Comparison of ENCODE assay signal across 24 cellular contexts in the genomic region with DNA sequence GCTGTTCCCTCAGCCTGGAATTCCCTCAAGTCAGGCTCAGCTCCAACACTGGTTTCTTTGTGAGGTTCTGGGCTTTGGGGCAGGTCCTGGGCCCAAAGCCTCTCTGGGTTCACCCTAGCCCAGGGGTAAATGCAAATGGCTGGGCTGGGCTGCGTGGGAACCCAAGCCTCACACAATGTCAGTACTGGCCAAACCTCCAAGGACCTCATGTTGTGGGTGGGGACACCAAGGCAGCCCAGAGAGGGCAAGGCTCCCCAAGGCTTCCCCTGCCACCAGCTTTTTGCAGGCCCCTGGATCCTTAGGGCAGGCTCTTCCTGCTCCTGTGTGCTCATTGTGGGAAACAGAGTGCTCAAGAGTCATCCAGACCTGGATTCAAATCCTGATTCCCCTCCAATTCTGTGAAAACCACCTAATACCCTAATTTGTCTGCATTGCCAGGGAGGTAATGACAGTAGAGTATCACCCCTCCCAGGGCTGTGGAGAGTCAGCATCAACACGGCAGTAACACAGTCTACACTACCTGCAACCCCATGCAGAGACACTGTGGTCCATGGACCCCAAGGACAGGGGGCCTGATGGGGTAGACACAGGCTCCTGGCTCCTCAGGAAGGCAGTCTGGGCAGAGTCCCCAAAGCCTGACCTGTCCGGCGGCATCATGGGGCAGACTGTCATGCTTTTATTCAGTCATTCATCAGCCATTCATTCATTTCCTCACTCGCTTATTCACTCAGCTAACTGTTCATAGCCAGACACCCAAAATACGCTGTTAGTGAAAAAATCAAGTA.
A peak's percentile ranks its signal among the peaks of the same experiment; 100 is the strongest.
DNase-seq lines count a peak whose midpoint lies in the region; ATAC-seq and TF ChIP-seq lines count a peak whose summit lies in the region.
"Had no signal": no experiment of that assay in that cellular context is flagged by ENCODE, and none has a peak within 500 bp of the region (broad histone marks: within the 10 kb centered on the region; RNA-seq: fewer than 3 reads in every experiment).

No MANE protein-coding gene starts in this region.

- no peaks in the 10 kb centered on the region for H3K4me1 ChIP-seq in left ventricle myocardium inferior
- H3K4me1 ChIP-seq: HAP-1, thyroid gland had no signal

- DNase-seq in natural killer cell treated with Interleukin-12 subunit alpha and Interleukin-12 subunit beta and Interleukin-15 and Interleukin-18, amount 100 ng/mL, for 72 hours (ENCODE audit: low spot score): peak; percentile 37
- no peak for DNase-seq in natural killer cell
- DNase-seq in left ventricle myocardium inferior: peak; percentile 7
- DNase-seq in osteocyte (ENCODE audit: extremely low spot score, unreplicated experiment): no peak
- DNase-seq in NCI-H2081 treated with DMSO at 0.1 percent for 48 hours (lab: John Stamatoyannopoulos, UW): no peak
- DNase-seq in GM19238 (ENCODE audit: insufficient read length, low spot score): no peak
- DNase-seq: activated CD4-positive, alpha-beta T cell treated with anti-CD3 and anti-CD28 coated beads, Interleukin-2, amount 10 ng/mL, durations not matched to agents 24 days and 14 days; activated T-cell treated with anti-CD3 and anti-CD28 coated beads, Interleukin-2, amount 50 U/mL, for 4 hours; anterior cingulate cortex; DMS79; effector memory CD4-positive, alpha-beta T cell; GDM1; NCI-H1436; NCI-H2107; NCI-H82; stimulated activated naive CD8-positive, alpha-beta T cell treated with anti-CD3 and anti-CD28 coated beads, Interleukin-15, amount 100 ng/mL, for 72 hours; thyroid gland had no signal

- H3K36me3 Mint-ChIP-seq in natural killer cell treated with Interleukin-12 subunit alpha and Interleukin-12 subunit beta and Interleukin-15 and Interleukin-18, amount 100 ng/mL, for 72 hours: no peaks in the 10 kb centered on the region
- H3K36me3 Mint-ChIP-seq in natural killer cell (no peaks in the 10 kb centered on the region), osteocyte (ENCODE audit: unreplicated experiment) (peaks cover 19% of the 10 kb centered on the region)
- H3K36me3 Mint-ChIP-seq: activated naive CD4-positive, alpha-beta T cell treated with anti-CD3 and anti-CD28 coated beads, Interleukin-2, amount 50 U/mL, for 24 hours had no signal

- no peak overlapping the region for H3K4me3 ChIP-seq in left ventricle myocardium inferior
- H3K4me3 ChIP-seq: coronary artery, HAP-1, thyroid gland had no signal

- H3K36me3 ChIP-seq in left ventricle myocardium inferior: no peaks in the 10 kb centered on the region
- H3K36me3 ChIP-seq: HAP-1, thyroid gland had no signal

- no peak overlapping the region for H3K27ac Mint-ChIP-seq in natural killer cell treated with Interleukin-12 subunit alpha and Interleukin-12 subunit beta and Interleukin-15 and Interleukin-18, amount 100 ng/mL, for 72 hours
- no peak overlapping the region for H3K27ac Mint-ChIP-seq in natural killer cell
- H3K27ac Mint-ChIP-seq in osteocyte (ENCODE audit: unreplicated experiment): peak overlapping the region; percentile 43
- H3K27ac Mint-ChIP-seq: activated CD4-positive, alpha-beta T cell treated with anti-CD3 and anti-CD28 coated beads, Interleukin-2, amount 10 ng/mL, durations not matched to agents 24 days and 14 days; activated naive CD4-positive, alpha-beta T cell treated with anti-CD3 and anti-CD28 coated beads, Interleukin-2, amount 50 U/mL, for 24 hours had no signal

- peaks cover 9 to 18% of the 10 kb centered on the region in 2 donors for H3K27me3 Mint-ChIP-seq in natural killer cell treated with Interleukin-12 subunit alpha and Interleukin-12 subunit beta and Interleukin-15 and Interleukin-18, amount 100 ng/mL, for 72 hours
- H3K27me3 Mint-ChIP-seq in natural killer cell (ENCODE audit: low read depth in 2 of 2): peaks cover 16 to 17% of the 10 kb centered on the region in 2 donors
- H3K27me3 Mint-ChIP-seq in osteocyte (ENCODE audit: unreplicated experiment): no peaks in the 10 kb centered on the region
- H3K27me3 Mint-ChIP-seq: activated naive CD4-positive, alpha-beta T cell treated with anti-CD3 and anti-CD28 coated beads, Interleukin-2, amount 50 U/mL, for 24 hours; stimulated activated naive CD8-positive, alpha-beta T cell treated with anti-CD3 and anti-CD28 coated beads, Interleukin-15, amount 100 ng/mL, for 72 hours had no signal

- H3K9me3 Mint-ChIP-seq in natural killer cell treated with Interleukin-12 subunit alpha and Interleukin-12 subunit beta and Interleukin-15 and Interleukin-18, amount 100 ng/mL, for 72 hours: no peaks in the 10 kb centered on the region
- H3K9me3 Mint-ChIP-seq in natural killer cell (no peaks in the 10 kb centered on the region), osteocyte (ENCODE audit: unreplicated experiment) (no peaks in the 10 kb centered on the region)
- H3K9me3 Mint-ChIP-seq: activated CD4-positive, alpha-beta T cell treated with anti-CD3 and anti-CD28 coated beads, Interleukin-2, amount 10 ng/mL, durations not matched to agents 24 days and 14 days; activated naive CD4-positive, alpha-beta T cell treated with anti-CD3 and anti-CD28 coated beads, Interleukin-2, amount 50 U/mL, for 24 hours; activated T-cell treated with anti-CD3 and anti-CD28 coated beads, Interleukin-2, amount 50 U/mL, for 4 hours; stimulated activated naive CD8-positive, alpha-beta T cell treated with anti-CD3 and anti-CD28 coated beads, Interleukin-15, amount 100 ng/mL, for 72 hours had no signal

- ATAC-seq in natural killer cell treated with Interleukin-12 subunit alpha and Interleukin-12 subunit beta and Interleukin-15 and Interleukin-18, amount 100 ng/mL, for 72 hours: no peak
- no peak for ATAC-seq in natural killer cell
- no peak for ATAC-seq in HG03108 (IDR thresholded peaks at IDR 0.05; ENCODE audit: unreplicated experiment)
- ATAC-seq: activated T-cell treated with anti-CD3 and anti-CD28 coated beads, Interleukin-2, amount 50 U/mL, for 4 hours; stimulated activated naive CD8-positive, alpha-beta T cell treated with anti-CD3 and anti-CD28 coated beads, Interleukin-15, amount 100 ng/mL, for 72 hours had no signal

- no peak overlapping the region for H3K27ac ChIP-seq in left ventricle myocardium inferior (replicated peaks)
- H3K27ac ChIP-seq: C4-2B, coronary artery, KMS-11, RWPE1, thyroid gland had no signal

- TF ChIP-seq CTCF in natural killer cell (IDR thresholded peaks at IDR 0.05) (no peak), left ventricle myocardium inferior (IDR thresholded peaks at IDR 0.05; ENCODE audit: borderline replicate concordance) (no peak), osteocyte (IDR thresholded peaks at IDR 0.05) (no peak)

- peaks cover 86% of the 10 kb centered on the region for H3K27me3 ChIP-seq in left ventricle myocardium inferior (ENCODE audit: low read depth)
- H3K27me3 ChIP-seq: thyroid gland had no signal

- peaks cover 9 to 10% of the 10 kb centered on the region in 2 donors for H3K4me1 Mint-ChIP-seq in natural killer cell treated with Interleukin-12 subunit alpha and Interleukin-12 subunit beta and Interleukin-15 and Interleukin-18, amount 100 ng/mL, for 72 hours (ENCODE audit: low read depth in 2 of 2)
- H3K4me1 Mint-ChIP-seq in natural killer cell: peaks cover under 1% of the 10 kb centered on the region in 2 donors
- peaks cover 55% of the 10 kb centered on the region for H3K4me1 Mint-ChIP-seq in osteocyte (ENCODE audit: unreplicated experiment)
- H3K4me1 Mint-ChIP-seq: activated CD4-positive, alpha-beta T cell treated with anti-CD3 and anti-CD28 coated beads, Interleukin-2, amount 10 ng/mL, durations not matched to agents 24 days and 14 days; activated naive CD4-positive, alpha-beta T cell treated with anti-CD3 and anti-CD28 coated beads, Interleukin-2, amount 50 U/mL, for 24 hours; stimulated activated naive CD8-positive, alpha-beta T cell treated with anti-CD3 and anti-CD28 coated beads, Interleukin-15, amount 100 ng/mL, for 72 hours had no signal

- H3K9me3 ChIP-seq in left ventricle myocardium inferior (replicated peaks): no peaks in the 10 kb centered on the region
- H3K9me3 ChIP-seq: HAP-1, thyroid gland had no signal

- intact Hi-C loops in natural killer cell (cut with micrococcal nuclease): no loop called here
- intact Hi-C loops in left ventricle myocardium inferior (cut with micrococcal nuclease): no loop called here

- H3K4me3 Mint-ChIP-seq in natural killer cell treated with Interleukin-12 subunit alpha and Interleukin-12 subunit beta and Interleukin-15 and Interleukin-18, amount 100 ng/mL, for 72 hours: no peak overlapping the region
- H3K4me3 Mint-ChIP-seq in natural killer cell (no peak overlapping the region), osteocyte (ENCODE audit: unreplicated experiment) (no peak overlapping the region)
- H3K4me3 Mint-ChIP-seq: activated CD4-positive, alpha-beta T cell treated with anti-CD3 and anti-CD28 coated beads, Interleukin-2, amount 10 ng/mL, durations not matched to agents 24 days and 14 days; activated naive CD4-positive, alpha-beta T cell treated with anti-CD3 and anti-CD28 coated beads, Interleukin-2, amount 50 U/mL, for 24 hours; activated T-cell treated with anti-CD3 and anti-CD28 coated beads, Interleukin-2, amount 50 U/mL, for 4 hours; stimulated activated naive CD8-positive, alpha-beta T cell treated with anti-CD3 and anti-CD28 coated beads, Interleukin-15, amount 100 ng/mL, for 72 hours had no signal

Comparison
In these comparisons a context has a peak if more than half of its experiments do, and no peak if none do; other contexts are left out.
1. DNase-seq: peak in natural killer cell treated with Interleukin-12 subunit alpha and Interleukin-12 subunit beta and Interleukin-15 and Interleukin-18, amount 100 ng/mL, for 72 hours (single experiment) and left ventricle myocardium inferior (single experiment); none in natural killer cell (single experiment), osteocyte (single experiment), NCI-H2081 treated with DMSO at 0.1 percent for 48 hours (single experiment) and GM19238 (single experiment).